Comparison of ENCODE assay signal across 8 cellular contexts in genomic region chr18:3037423-3037915, GRCh38. TPM values are rescaled to one million over a fixed set of nuclear protein-coding genes. Genes with fewer than 3 reads are reported as not detected.
DNase-seq lines count a peak whose midpoint lies in the region; ATAC-seq and TF ChIP-seq lines count a peak whose summit lies in the region.

No MANE protein-coding gene starts in this region.

- intact Hi-C loops in CD8-positive, alpha-beta T cell (cut with DNase I, micrococcal nuclease): no loop called here
- intact Hi-C loops in esophagus squamous epithelium (cut with DNase I): no loop called here

- 31% methylated on average over 4 of the region's 4 CpGs for WGBS in esophagus squamous epithelium, 2 donors

- H3K36me3 Mint-ChIP-seq in CD8-positive, alpha-beta T cell: no peaks in the 10 kb centered on the region

- H3K27me3 Mint-ChIP-seq in CD8-positive, alpha-beta T cell (ENCODE audit: low read depth): no peaks in the 10 kb centered on the region

- peaks cover 6% of the 10 kb centered on the region for H3K4me1 Mint-ChIP-seq in CD8-positive, alpha-beta T cell (ENCODE audit: low read depth)

- ATAC-seq in CD8-positive, alpha-beta T cell: peak; percentile 51
- peak; percentile 98 for ATAC-seq in GM19043 (IDR thresholded peaks at IDR 0.05; ENCODE audit: low read depth, unreplicated experiment)
- peak; percentile 96 for ATAC-seq in HG03135 (IDR thresholded peaks at IDR 0.05; ENCODE audit: unreplicated experiment)

- H3K9me3 ChIP-seq in CD8-positive, alpha-beta T cell (ENCODE audit: low read length): no peaks in the 10 kb centered on the region
- H3K9me3 ChIP-seq in Peyer's patch (no peaks in the 10 kb centered on the region), esophagus squamous epithelium (no peaks in the 10 kb centered on the region), BE2C (no peaks in the 10 kb centered on the region)

- H3K4me3 ChIP-seq in CD8-positive, alpha-beta T cell (ENCODE audit: low read depth, low read length): no peak overlapping the region
- no peak overlapping the region for H3K4me3 ChIP-seq in Peyer's patch
- H3K4me3 ChIP-seq in esophagus squamous epithelium: no peak overlapping the region
- H3K4me3 ChIP-seq in BE2C (ENCODE audit: low read depth, low read length): no peak overlapping the region

- TF ChIP-seq POLR2A in Peyer's patch (IDR thresholded peaks at IDR 0.05) (no peak), esophagus squamous epithelium (IDR thresholded peaks at IDR 0.05) (no peak)

- peaks cover 6% of the 10 kb centered on the region for H3K4me1 ChIP-seq in CD8-positive, alpha-beta T cell (ENCODE audit: insufficient read depth, low read length)
- no peaks in the 10 kb centered on the region for H3K4me1 ChIP-seq in Peyer's patch
- H3K4me1 ChIP-seq in esophagus squamous epithelium: peaks cover 0 to 22% (median 0%) of the 10 kb centered on the region in 3 donors
- no peaks in the 10 kb centered on the region for H3K4me1 ChIP-seq in BE2C

- POLR2A ChIA-PET in CD8-positive, alpha-beta T cell (lab: Charles Lee): interaction anchor here (0.6 to 0.8 kb wide), 2 partner anchors 24 to 25 kb away, joined by 3 read pairs; partner anchors contain the start of gene LPIN2

- H3K27ac Mint-ChIP-seq in CD8-positive, alpha-beta T cell: peak overlapping the region; percentile 79

- no peaks in the 10 kb centered on the region for H3K36me3 ChIP-seq in CD8-positive, alpha-beta T cell (ENCODE audit: insufficient read depth, low read length)
- H3K36me3 ChIP-seq in Peyer's patch (no peaks in the 10 kb centered on the region), esophagus squamous epithelium (no peaks in the 10 kb centered on the region), BE2C (no peaks in the 10 kb centered on the region)

- no peak for DNase-seq in CD8-positive, alpha-beta T cell
- DNase-seq in Peyer's patch: peak in 2 of 3 donors; percentile 30 to 73
- DNase-seq in esophagus squamous epithelium (lab: John Stamatoyannopoulos, UW): no peak
- peak; percentile 88 for DNase-seq in renal cortical epithelial cell (ENCODE audit: low read depth)
- no peak for DNase-seq in HK-2 (ENCODE audit: unreplicated experiment)
- DNase-seq in BE2C: no peak

- CTCF ChIA-PET in CD8-positive, alpha-beta T cell (lab: Charles Lee): interaction anchor here (1.0 kb wide), 1 partner anchor 25 kb away, joined by 3 read pairs; no protein-coding TSS in a partner anchor

- no peaks in the 10 kb centered on the region for H3K9me3 Mint-ChIP-seq in CD8-positive, alpha-beta T cell

- no peaks in the 10 kb centered on the region for H3K27me3 ChIP-seq in CD8-positive, alpha-beta T cell (ENCODE audit: insufficient read depth, low read length)
- no peaks in the 10 kb centered on the region for H3K27me3 ChIP-seq in Peyer's patch
- H3K27me3 ChIP-seq in esophagus squamous epithelium: no peaks in the 10 kb centered on the region
- H3K27me3 ChIP-seq in BE2C: no peaks in the 10 kb centered on the region

- H3K4me3 Mint-ChIP-seq in CD8-positive, alpha-beta T cell: no peak overlapping the region

- no peak for TF ChIP-seq CTCF in CD8-positive, alpha-beta T cell (IDR thresholded peaks at IDR 0.05)
- TF ChIP-seq CTCF in Peyer's patch (IDR thresholded peaks at IDR 0.05) (no peak), esophagus squamous epithelium (IDR thresholded peaks at IDR 0.05) (no peak), BE2C (IDR thresholded peaks at IDR 0.05; ENCODE audit: low read depth, low read length) (no peak)

- no peak overlapping the region for H3K27ac ChIP-seq in CD8-positive, alpha-beta T cell (ENCODE audit: low read depth, low read length)
- H3K27ac ChIP-seq in Peyer's patch: peak overlapping the region in 3 of 4 donors; percentile 55 to 72 (median 59)
- H3K27ac ChIP-seq in esophagus squamous epithelium: peak overlapping the region in 3 of 4 donors; percentile 3 to 61 (median 39)

RNA-seq across cellular contexts. Expression of gene LPIN2, which starts 24.5 kb away (rescaled TPM):
- 10 to 100 TPM; 50.3 to 50.9 TPM for total RNA-seq in CD8-positive, alpha-beta T cell
- total RNA-seq in Peyer's patch (100 to 1,000 TPM in 3 of 4 donors, 10 to 100 TPM in 1; 29.7 to 178 (median 133) TPM), esophagus squamous epithelium (10 to 100 TPM in 2 of 4 donors, 1 to 10 TPM in 2; 7.2 to 17.9 (median 12.6) TPM), renal cortical epithelial cell (29.3 and 56.0 TPM in 2 replicates)
- polyA plus RNA-seq in BE2C (2012; ENCODE audit: insufficient read depth, insufficient read length, low read depth): 3.6 TPM

Comparison
In these comparisons a context has a peak if more than half of its experiments do, and no peak if none do; other contexts are left out.
1. DNase-seq: peak in Peyer's patch (2 of 3) and renal cortical epithelial cell (single experiment); none in CD8-positive, alpha-beta T cell (0 of 7), esophagus squamous epithelium (single experiment), HK-2 (single experiment) and BE2C (single experiment).
2. Peak in every context shown above with its lines, with median percentiles within 50 percentile points of each other: ATAC-seq.